ENCODE assay signal across 29 cellular contexts in genomic region chr10:133030791-133031190, GRCh38. TPM values are rescaled to one million over a fixed set of nuclear protein-coding genes. Genes with fewer than 3 reads are reported as not detected.
DNase-seq lines count a peak whose midpoint lies in the region; ATAC-seq and TF ChIP-seq lines count a peak whose summit lies in the region.
"Had no signal": no experiment of that assay in that cellular context is flagged by ENCODE, and none has a peak within 500 bp of the region (broad histone marks: within the 10 kb centered on the region; RNA-seq: fewer than 3 reads in every experiment).

No MANE protein-coding gene starts in this region.

- DNase-seq in NCI-H345 (lab: John Stamatoyannopoulos, UW) (peak; percentile 28), NCI-H345 treated with DMSO at 0.1 percent for 48 hours (lab: John Stamatoyannopoulos, UW; ENCODE audit: unreplicated experiment) (no peak), H7 (peak; percentile 94), endodermal cell (peak; percentile 81), right lobe of liver (no peak)
- DNase-seq: ACHN; activated CD4-positive, alpha-beta T cell treated with anti-CD3 and anti-CD28 coated beads, Interleukin-2, amount 50 U/mL, for 48 hours; activated CD8-positive, alpha-beta memory T cell treated with anti-CD3 and anti-CD28 coated beads, Interleukin-2, amount 50 U/mL, for 48 hours; aorta; dorsolateral prefrontal cortex; EL; left colon; NCI-H1092; NCI-H2029 treated with DMSO at 0.1 percent for 48 hours; NCI-H69; OCI-M1; stimulated activated CD4-positive, alpha-beta T cell treated with anti-CD3 and anti-CD28 coated beads, Interleukin-4, amount 100 ng/mL, for 1 hour had no signal

- peaks cover 6% of the 10 kb centered on the region for H3K27me3 Mint-ChIP-seq in endodermal cell (ENCODE audit: insufficient read depth)

- no peak overlapping the region for H3K4me3 ChIP-seq in H7 (ENCODE audit: insufficient read depth, low read depth, low read length)
- no peak overlapping the region for H3K4me3 ChIP-seq in endodermal cell (ENCODE audit: low read length)
- no peak overlapping the region for H3K4me3 ChIP-seq in neutrophil (ENCODE audit: low read depth in 1 of 2, low read length in 1 of 2)
- H3K4me3 ChIP-seq in right lobe of liver = no peak overlapping the region
- H3K4me3 ChIP-seq: dorsolateral prefrontal cortex, vagina had no signal

- H3K27ac Mint-ChIP-seq in endodermal cell = no peak overlapping the region
- H3K27ac Mint-ChIP-seq: activated naive CD4-positive, alpha-beta T cell treated with anti-CD3 and anti-CD28 coated beads, Interleukin-2, amount 50 U/mL, for 72 hours; activated T-helper 17 cell treated with anti-CD3 and anti-CD28 coated beads, Interleukin-2, amount 50 U/mL, for 72 hours; stimulated activated memory B cell treated with anti-CD40 and anti-IgM and Interleukin-4, amounts not matched to agents 10 μg/mL and 1 μg/mL and 100 μg/mL, for 72 hours had no signal

- no peak overlapping the region for H3K9ac ChIP-seq in endodermal cell (ENCODE audit: extremely low read depth, low read length, poor library complexity, severe bottlenecking)

- no peak for TF ChIP-seq POLR2A in right lobe of liver (IDR thresholded peaks at IDR 0.05)

- intact Hi-C loops in right lobe of liver (cut with DNase I) = no loop called here

- TF ChIP-seq CTCF in endodermal cell (conservative IDR thresholded peaks at IDR 0.05) (no peak), neutrophil (IDR thresholded peaks at IDR 0.05) (no peak), right lobe of liver (IDR thresholded peaks at IDR 0.05) (no peak)

- H3K27me3 ChIP-seq in H7 (ENCODE audit: control insufficient read depth, insufficient read depth, low read length) (no peaks in the 10 kb centered on the region), endodermal cell (ENCODE audit: control insufficient read depth, insufficient read depth, low read length, poor library complexity, severe bottlenecking) (no peaks in the 10 kb centered on the region), neutrophil (peaks cover 55% of the 10 kb centered on the region), right lobe of liver (no peaks in the 10 kb centered on the region)
- H3K27me3 ChIP-seq: vagina had no signal

- H3K36me3 ChIP-seq in H7 (replicated peaks; ENCODE audit: control insufficient read depth, insufficient read depth, low read length) (no peaks in the 10 kb centered on the region), endodermal cell (ENCODE audit: control insufficient read depth, insufficient read depth, low read length) (no peaks in the 10 kb centered on the region), neutrophil (no peaks in the 10 kb centered on the region), right lobe of liver (no peaks in the 10 kb centered on the region)
- H3K36me3 ChIP-seq: vagina had no signal

- H3K4me3 Mint-ChIP-seq in endodermal cell = no peak overlapping the region
- H3K4me3 Mint-ChIP-seq: activated T-helper 17 cell treated with anti-CD3 and anti-CD28 coated beads, Interleukin-2, amount 50 U/mL, for 72 hours; central memory CD8-positive, alpha-beta T cell; stimulated activated memory B cell treated with anti-CD40 and anti-IgM and Interleukin-4, amounts not matched to agents 10 μg/mL and 1 μg/mL and 100 μg/mL, for 72 hours had no signal

- WGBS in endodermal cell (ENCODE audit: insufficient coverage in 1 of 2, insufficient read length in 1 of 2), 2 experiments = 37 to 78% methylated on average over 16 to 28 of the region's 28 CpGs
- WGBS in right lobe of liver (ENCODE audit: insufficient coverage, low coverage, low lambda C conversion rate, missing lambda C conversion rate) = 32% methylated on average over 9 of the region's 28 CpGs

- H3K4me1 ChIP-seq in endodermal cell (ENCODE audit: control insufficient read depth, insufficient read depth, low read length) = peaks cover 7% of the 10 kb centered on the region
- peaks cover 12% of the 10 kb centered on the region in 2 experiments for H3K4me1 ChIP-seq in neutrophil (ENCODE audit: control insufficient read depth in 1 of 2, insufficient read depth in 1 of 2, low read depth in 1 of 2, low read length in 1 of 2)
- H3K4me1 ChIP-seq in right lobe of liver = no peaks in the 10 kb centered on the region
- H3K4me1 ChIP-seq: vagina had no signal

- H3K36me3 Mint-ChIP-seq in endodermal cell (ENCODE audit: low read depth) = no peaks in the 10 kb centered on the region
- H3K36me3 Mint-ChIP-seq: activated naive CD4-positive, alpha-beta T cell treated with anti-CD3 and anti-CD28 coated beads, Interleukin-2, amount 50 U/mL, for 72 hours; stimulated activated memory B cell treated with anti-CD40 and anti-IgM and Interleukin-4, amounts not matched to agents 10 μg/mL and 1 μg/mL and 100 μg/mL, for 72 hours had no signal

- H3K27ac ChIP-seq in endodermal cell (ENCODE audit: low read depth, low read length) = no peak overlapping the region
- peak overlapping the region; percentile 17 for H3K27ac ChIP-seq in neutrophil
- no peak overlapping the region for H3K27ac ChIP-seq in right lobe of liver
- H3K27ac ChIP-seq: dorsolateral prefrontal cortex, vagina had no signal

- ATAC-seq in right lobe of liver (no peak), GM21390 (IDR thresholded peaks at IDR 0.05; ENCODE audit: unreplicated experiment) (no peak), HG02840 (IDR thresholded peaks at IDR 0.05; ENCODE audit: low FRiP score, unreplicated experiment) (no peak)
- ATAC-seq: activated naive CD4-positive, alpha-beta T cell treated with anti-CD3 and anti-CD28 coated beads, Interleukin-2, amount 50 U/mL, for 72 hours; activated T-helper 17 cell treated with anti-CD3 and anti-CD28 coated beads, Interleukin-2, amount 50 U/mL, for 72 hours; HepG2; left colon; stimulated activated memory B cell treated with anti-CD40 and anti-IgM and Interleukin-4, amounts not matched to agents 10 μg/mL and 1 μg/mL and 100 μg/mL, for 72 hours had no signal

- no peaks in the 10 kb centered on the region for H3K9me3 ChIP-seq in endodermal cell (ENCODE audit: control insufficient read depth, low read length)
- no peaks in the 10 kb centered on the region for H3K9me3 ChIP-seq in neutrophil
- no peaks in the 10 kb centered on the region for H3K9me3 ChIP-seq in right lobe of liver
- H3K9me3 ChIP-seq: vagina had no signal

- no peaks in the 10 kb centered on the region for H3K9me3 Mint-ChIP-seq in endodermal cell
- H3K9me3 Mint-ChIP-seq: activated naive CD4-positive, alpha-beta T cell treated with anti-CD3 and anti-CD28 coated beads, Interleukin-2, amount 50 U/mL, for 72 hours; activated T-helper 17 cell treated with anti-CD3 and anti-CD28 coated beads, Interleukin-2, amount 50 U/mL, for 72 hours; central memory CD8-positive, alpha-beta T cell had no signal

- peaks cover 13% of the 10 kb centered on the region for H3K4me1 Mint-ChIP-seq in endodermal cell
- H3K4me1 Mint-ChIP-seq: activated T-helper 17 cell treated with anti-CD3 and anti-CD28 coated beads, Interleukin-2, amount 50 U/mL, for 72 hours; central memory CD8-positive, alpha-beta T cell; stimulated activated memory B cell treated with anti-CD40 and anti-IgM and Interleukin-4, amounts not matched to agents 10 μg/mL and 1 μg/mL and 100 μg/mL, for 72 hours had no signal

RNA-seq across cellular contexts. Expression of gene ADGRA1, which starts 56.9 kb away (rescaled TPM):
- 0.37 and 0.62 TPM in 2 replicates for total RNA-seq in H7 (2014; rRNA removed; shearing (Covaris generic))
- total RNA-seq in endodermal cell (1 to 10 TPM in 1 of 2 donors, under 1 TPM in 1; 0.24 to 1.0 TPM), right lobe of liver (under 1 TPM in 5 of 6 experiments, not detected in 1; 0.10 to 0.46 (median 0.16) TPM)
- 5.6 TPM for polyA plus RNA-seq in endodermal cell (2013, experiment 1 of 2)
- polyA plus RNA-seq in endodermal cell (2013, experiment 2 of 2) = 6.9 TPM
- total RNA-seq: activated naive CD4-positive, alpha-beta T cell treated with anti-CD3 and anti-CD28 coated beads, Interleukin-2, amount 50 U/mL, for 72 hours; activated T-helper 17 cell treated with anti-CD3 and anti-CD28 coated beads, Interleukin-2, amount 50 U/mL, for 72 hours; aorta; HepG2; left colon; mesenteric fat pad; osteoblast had no signal
- polyA plus RNA-seq: BJ, HepG2 had no signal

Comparison
In these comparisons a context has a peak if more than half of its experiments do, and no peak if none do; other contexts are left out.
1. DNase-seq: peak in NCI-H345 (single experiment), H7 (single experiment) and endodermal cell (single experiment); none in NCI-H345 treated with DMSO at 0.1 percent for 48 hours (single experiment) and right lobe of liver (0 of 3).